ENCODE assay signal across 12 cellular contexts in the genomic region with DNA sequence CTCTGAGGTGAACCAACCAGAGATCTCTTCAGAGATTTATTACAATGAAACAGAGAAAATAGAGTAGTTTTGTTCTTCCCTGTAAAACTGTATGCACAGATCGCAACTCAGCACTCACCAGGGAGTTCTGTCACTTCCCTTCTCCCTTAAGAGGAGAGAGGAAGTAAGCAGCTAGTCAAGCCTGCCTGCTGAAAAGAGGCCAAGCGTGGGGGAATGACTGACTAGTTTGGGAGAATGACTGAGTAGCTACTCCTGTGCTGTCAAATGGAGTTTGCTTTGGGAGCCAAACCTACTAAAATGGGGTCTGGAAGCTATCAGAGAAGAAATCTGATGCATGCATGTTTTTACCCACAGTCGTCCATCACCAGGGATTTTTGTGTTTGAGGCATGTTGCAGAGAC. TPM values are rescaled to one million over a fixed set of nuclear protein-coding genes. Genes with fewer than 3 reads are reported as not detected.
DNase-seq lines count a peak whose midpoint lies in the region; ATAC-seq and TF ChIP-seq lines count a peak whose summit lies in the region.
"Had no signal": no experiment of that assay in that cellular context is flagged by ENCODE, and none has a peak within 500 bp of the region (broad histone marks: within the 10 kb centered on the region; RNA-seq: fewer than 3 reads in every experiment).

No MANE protein-coding gene starts in this region.

- CTCF ChIA-PET in Calu3 (lab: Charles Lee) = no interaction called here

- intact Hi-C loops in Calu3 (cut with micrococcal nuclease; ENCODE audit: unreplicated experiment) = no loop called here

- no peak overlapping the region for H3K4me3 Mint-ChIP-seq in Calu3 (ENCODE audit: low read depth, unreplicated experiment)

- peaks cover 30% of the 10 kb centered on the region for H3K27me3 Mint-ChIP-seq in Calu3 (ENCODE audit: unreplicated experiment)

- H3K9me3 Mint-ChIP-seq in Calu3 (ENCODE audit: low read depth, unreplicated experiment) = peaks cover 2% of the 10 kb centered on the region

- H3K4me3 ChIP-seq in skeletal muscle cell (ENCODE audit: low read depth, low read length) = no peak overlapping the region
- H3K4me3 ChIP-seq: prostate gland had no signal

- TF ChIP-seq CTCF in Calu3 (IDR thresholded peaks at IDR 0.05; ENCODE audit: unreplicated experiment) = no peak

- no peaks in the 10 kb centered on the region for H3K4me1 Mint-ChIP-seq in Calu3 (ENCODE audit: low read depth, unreplicated experiment)

- H3K27ac Mint-ChIP-seq in Calu3 (ENCODE audit: unreplicated experiment) = no peak overlapping the region

- no TSS peak for BruUV-seq in Calu3 (replicated peaks; lab: Mats Ljungman, UMichigan)

- DNase-seq in MV-4-11 (lab: John Stamatoyannopoulos, UW) = peak; percentile 45
- DNase-seq in globus pallidus (ENCODE audit: low spot score) = peak; percentile 11
- DNase-seq in skeletal muscle cell (ENCODE audit: low read depth) = peak; percentile 13
- DNase-seq in NCI-H345 treated with DMSO at 0.1 percent for 48 hours (lab: John Stamatoyannopoulos, UW; ENCODE audit: unreplicated experiment) = no peak
- DNase-seq in Calu3 = no peak
- DNase-seq: activated CD8-positive, alpha-beta memory T cell treated with anti-CD3 and anti-CD28 coated beads, Interleukin-2, amount 50 U/mL, for 4 hours; islet precursor cell; NCI-H1417 treated with DMSO at 0.1 percent for 48 hours had no signal

- ATAC-seq in GM21717 (IDR thresholded peaks at IDR 0.05; ENCODE audit: unreplicated experiment) (peak; percentile 63), HG02588 (IDR thresholded peaks at IDR 0.05; ENCODE audit: unreplicated experiment) (no peak)

- no peaks in the 10 kb centered on the region for H3K36me3 Mint-ChIP-seq in Calu3 (ENCODE audit: insufficient read depth, unreplicated experiment)

RNA-seq across cellular contexts. Expression of a gene that starts 54.5 kb away (rescaled TPM):
- total RNA-seq in Calu3 (2022) = not detected in 2 replicates
- total RNA-seq: ascending aorta had no signal

Comparison
In these comparisons a context has a peak if more than half of its experiments do, and no peak if none do; other contexts are left out.
1. DNase-seq: peak in MV-4-11 (single experiment), globus pallidus (single experiment) and skeletal muscle cell (single experiment); none in NCI-H345 treated with DMSO at 0.1 percent for 48 hours (single experiment) and Calu3 (single experiment).